30 cellular contexts compared by ENCODE assay signal in genomic region chr1:56854521-56855099, GRCh38. TPM values are rescaled to one million over a fixed set of nuclear protein-coding genes. Genes with fewer than 3 reads are reported as not detected.
"Had no signal": no experiment of that assay in that cellular context is flagged by ENCODE, and none has a peak within 500 bp of the region (broad histone marks: within the 10 kb centered on the region; RNA-seq: fewer than 3 reads in every experiment).

TSS of gene C8A (plus strand) at chr1:56854797. CDS start at chr1:56854902, 105 bp downstream.

- H3K4me1 ChIP-seq: Peyer's patch, SJSA1 had no signal

- H3K27ac ChIP-seq: brain microvascular endothelial cell, Peyer's patch, SJSA1 had no signal

- ATAC-seq: activated CD8-positive, alpha-beta memory T cell treated with anti-CD3 and anti-CD28 coated beads, Interleukin-2, amount 10 ng/mL, durations not matched to agents 7 days and 5 days; activated naive CD8-positive, alpha-beta T cell treated with anti-CD3 and anti-CD28 coated beads, Interleukin-2, amount 50 U/mL, for 24 hours; PC-3 had no signal

- H3K9ac ChIP-seq: SK-N-SH had no signal

- H3K4me3 ChIP-seq: Peyer's patch, SJSA1 had no signal

- H3K27me3 ChIP-seq: brain microvascular endothelial cell, Peyer's patch, SJSA1 had no signal

- H3K36me3 ChIP-seq: brain microvascular endothelial cell, Peyer's patch, SJSA1 had no signal

- H3K9me3 ChIP-seq: Peyer's patch, SJSA1, SK-N-SH had no signal

- DNase-seq: activated B cell treated with CpG ODN at 0.5 μM for 24 hours; activated CD4-positive, alpha-beta memory T cell treated with anti-CD3 and anti-CD28 coated beads, Interleukin-2, amount 10 ng/mL, durations not matched to agents 7 days and 5 days; activated CD4-positive, alpha-beta T cell treated with anti-CD3 and anti-CD28 coated beads for 1 hour; activated CD4-positive, alpha-beta T cell treated with anti-CD3 and anti-CD28 coated beads for 48 hours; activated CD8-positive, alpha-beta memory T cell treated with anti-CD3 and anti-CD28 coated beads for 24 hours; activated CD8-positive, alpha-beta memory T cell treated with anti-CD3 and anti-CD28 coated beads, Interleukin-2, amount 10 ng/mL, durations not matched to agents 7 days and 5 days; activated CD8-positive, alpha-beta memory T cell treated with anti-CD3 and anti-CD28 coated beads, Interleukin-2, amount 50 U/mL, for 48 hours; activated effector memory CD4-positive, alpha-beta T cell treated with Interleukin-2 at 50 U/mL for 16 hours; activated naive CD4-positive, alpha-beta T cell treated with anti-CD3 and anti-CD28 coated beads, Interleukin-2, amount 10 ng/mL, durations not matched to agents 7 days and 5 days; activated naive CD8-positive, alpha-beta T cell treated with anti-CD3 and anti-CD28 coated beads, Interleukin-2, amount 50 U/mL, for 24 hours; activated T-cell treated with anti-CD3 and anti-CD28 coated beads, Interleukin-2, amount 50 U/mL, for 48 hours; anterior cingulate cortex; brain microvascular endothelial cell; central memory CD4-positive, alpha-beta T cell; NCI-H1092 treated with DMSO at 0.1 percent for 48 hours; NCI-H1417; NCI-H146; NCI-H187; NCI-H2081; NCI-H2171 treated with DMSO at 0.1 percent for 48 hours; NCI-H345; NCI-H524 treated with DMSO at 0.1 percent for 48 hours; PC-3; Peyer's patch; RPMI8226; SHP77 treated with DMSO at 0.1 percent for 48 hours; SK-N-SH had no signal

RNA-seq across cellular contexts. Expression of gene C8A, which starts in this region (rescaled TPM):
- total RNA-seq: activated B cell treated with CpG ODN at 0.5 μM for 24 hours; activated CD4-positive, alpha-beta memory T cell treated with anti-CD3 and anti-CD28 coated beads, Interleukin-2, amount 10 ng/mL, durations not matched to agents 7 days and 5 days; activated CD8-positive, alpha-beta memory T cell treated with anti-CD3 and anti-CD28 coated beads, Interleukin-2, amount 10 ng/mL, durations not matched to agents 7 days and 5 days; M059J; NCI-H460; PC-3; Peyer's patch; SJSA1 had no signal
- polyA plus RNA-seq: SK-N-SH had no signal
